12 cellular contexts compared by ENCODE assay signal in the genomic region with DNA sequence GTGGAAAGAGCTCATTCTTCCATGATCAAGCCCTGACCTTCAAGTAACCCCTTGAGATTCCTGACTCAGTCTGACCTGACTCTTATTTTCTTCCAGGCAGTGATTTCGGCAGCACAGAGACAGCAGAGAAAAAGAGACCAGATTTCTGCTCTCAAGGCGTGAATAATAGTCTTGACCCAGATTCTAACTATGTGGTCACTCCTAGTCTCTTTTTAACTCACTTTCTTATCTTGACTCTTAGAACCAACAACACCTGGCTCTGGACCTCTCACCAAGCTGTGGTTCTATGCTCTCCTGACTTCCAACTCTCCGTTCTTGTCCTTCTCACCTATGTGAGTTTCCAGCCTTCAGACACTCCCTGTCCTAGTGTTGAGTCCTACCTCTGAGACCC. TPM values are rescaled to one million over a fixed set of nuclear protein-coding genes. Genes with fewer than 3 reads are reported as not detected.
DNase-seq lines count a peak whose midpoint lies in the region; ATAC-seq and TF ChIP-seq lines count a peak whose summit lies in the region.
"Had no signal": no experiment of that assay in that cellular context is flagged by ENCODE, and none has a peak within 500 bp of the region (broad histone marks: within the 10 kb centered on the region; RNA-seq: fewer than 3 reads in every experiment).

No MANE protein-coding gene starts in this region.

- H2AFZ ChIP-seq in PC-3 (ENCODE audit: low read length), result no peak overlapping the region

- no peak for ATAC-seq in natural killer cell treated with Interleukin-12 subunit alpha and Interleukin-12 subunit beta and Interleukin-15 and Interleukin-18, amount 100 ng/mL, for 72 hours
- ATAC-seq in natural killer cell, result no peak
- ATAC-seq in PC-3, result no peak
- peak; percentile 42 for ATAC-seq in left lung

- no peak for DNase-seq in natural killer cell treated with Interleukin-12 subunit alpha and Interleukin-12 subunit beta and Interleukin-15 and Interleukin-18, amount 100 ng/mL, for 72 hours (ENCODE audit: low spot score)
- DNase-seq in natural killer cell (no peak), PC-3 (no peak), left lung (no peak), ureter (ENCODE audit: low spot score) (no peak), NCI-H187 treated with DMSO at 0.1 percent for 48 hours (lab: John Stamatoyannopoulos, UW) (no peak), DMS153 (lab: John Stamatoyannopoulos, UW) (no peak)
- no peak for DNase-seq in activated CD4-positive, CD25-positive, alpha-beta regulatory T cell treated with anti-CD3 and anti-CD28 coated beads, Interleukin-2, amount 50 U/mL, for 72 hours
- DNase-seq: MV-4-11; stimulated activated CD4-positive, alpha-beta T cell treated with anti-CD3 and anti-CD28 coated beads, Interleukin-2, amount 100 ng/mL, for 24 hours had no signal

- TF ChIP-seq CTCF in natural killer cell (IDR thresholded peaks at IDR 0.05) (no peak), PC-3 (conservative IDR thresholded peaks at IDR 0.05; ENCODE audit: low read depth, low read length) (no peak), left lung (IDR thresholded peaks at IDR 0.05) (no peak)

- CTCF ChIA-PET in PC-3 (lab: Charles Lee), result no interaction called here

- H3K27me3 ChIP-seq in PC-3 (ENCODE audit: low read length) (no peaks in the 10 kb centered on the region), left lung (no peaks in the 10 kb centered on the region)

- no peaks in the 10 kb centered on the region for H3K27me3 Mint-ChIP-seq in natural killer cell treated with Interleukin-12 subunit alpha and Interleukin-12 subunit beta and Interleukin-15 and Interleukin-18, amount 100 ng/mL, for 72 hours
- no peaks in the 10 kb centered on the region for H3K27me3 Mint-ChIP-seq in natural killer cell (ENCODE audit: low read depth in 2 of 2)

- H3K79me2 ChIP-seq in PC-3 (ENCODE audit: low read length), result no peaks in the 10 kb centered on the region

- H3K4me1 ChIP-seq in PC-3 (ENCODE audit: insufficient read depth, low read length) (peaks cover 26% of the 10 kb centered on the region), left lung (peaks cover 5% of the 10 kb centered on the region in 2 donors)

- H4K20me1 ChIP-seq in PC-3 (ENCODE audit: low read length), result no peaks in the 10 kb centered on the region

- H3K36me3 ChIP-seq in PC-3 (ENCODE audit: low read depth, low read length), result no peaks in the 10 kb centered on the region
- no peaks in the 10 kb centered on the region for H3K36me3 ChIP-seq in left lung

- H3K4me3 Mint-ChIP-seq in natural killer cell treated with Interleukin-12 subunit alpha and Interleukin-12 subunit beta and Interleukin-15 and Interleukin-18, amount 100 ng/mL, for 72 hours, result peak overlapping the region; percentile 28
- H3K4me3 Mint-ChIP-seq in natural killer cell, result no peak overlapping the region

- no peak overlapping the region; the same call in 1 of the 2 replicates for H3K9ac ChIP-seq in PC-3 (ENCODE audit: low read length)

- no peak overlapping the region for H3K4me2 ChIP-seq in PC-3 (ENCODE audit: low read length)

- POLR2A ChIA-PET in PC-3 (lab: Charles Lee; ENCODE audit: unreplicated experiment), result no interaction called here

- peak overlapping the region; percentile 12 to 24 for H3K27ac Mint-ChIP-seq in natural killer cell treated with Interleukin-12 subunit alpha and Interleukin-12 subunit beta and Interleukin-15 and Interleukin-18, amount 100 ng/mL, for 72 hours
- H3K27ac Mint-ChIP-seq in natural killer cell, result no peak overlapping the region

- H3K9me2 ChIP-seq in PC-3 (replicated peaks; ENCODE audit: low read length), result no peaks in the 10 kb centered on the region

- H3K4me3 ChIP-seq in PC-3 (ENCODE audit: low read length) (no peak overlapping the region), left lung (no peak overlapping the region)
- H3K4me3 ChIP-seq: lung had no signal

- no peaks in the 10 kb centered on the region for H3F3A ChIP-seq in PC-3 (ENCODE audit: low read length, unreplicated experiment)

- no peaks in the 10 kb centered on the region for H3K36me3 Mint-ChIP-seq in natural killer cell treated with Interleukin-12 subunit alpha and Interleukin-12 subunit beta and Interleukin-15 and Interleukin-18, amount 100 ng/mL, for 72 hours
- H3K36me3 Mint-ChIP-seq in natural killer cell, result no peaks in the 10 kb centered on the region

- H3K4me1 Mint-ChIP-seq in natural killer cell treated with Interleukin-12 subunit alpha and Interleukin-12 subunit beta and Interleukin-15 and Interleukin-18, amount 100 ng/mL, for 72 hours (ENCODE audit: low read depth in 2 of 2), result peaks cover 37 to 48% of the 10 kb centered on the region in 2 donors
- peaks cover 40% of the 10 kb centered on the region in 2 donors for H3K4me1 Mint-ChIP-seq in natural killer cell

- H3K27ac ChIP-seq in PC-3 (ENCODE audit: low read length) (peak overlapping the region; percentile 72), left lung (peak overlapping the region; percentile 17 to 45)
- H3K27ac ChIP-seq: HL-60 had no signal

- intact Hi-C loops in natural killer cell (cut with micrococcal nuclease), result no loop called here
- intact Hi-C loops in PC-3 (cut with micrococcal nuclease), result no loop called here
- intact Hi-C loops in left lung (cut with DNase I), result no loop called here

- H3K9me3 ChIP-seq in PC-3 (ENCODE audit: low read length), result no peaks in the 10 kb centered on the region
- H3K9me3 ChIP-seq in left lung, result no peaks in the 10 kb centered on the region

- peaks cover 6% of the 10 kb centered on the region for H3K9me3 Mint-ChIP-seq in natural killer cell treated with Interleukin-12 subunit alpha and Interleukin-12 subunit beta and Interleukin-15 and Interleukin-18, amount 100 ng/mL, for 72 hours
- H3K9me3 Mint-ChIP-seq in natural killer cell, result no peaks in the 10 kb centered on the region

- no TSS peak for BruUV-seq in PC-3 (replicated peaks; lab: Mats Ljungman, UMichigan)

RNA-seq across cellular contexts. Expression of gene KDM7A, which starts 36.9 kb away (rescaled TPM):
- total RNA-seq in natural killer cell treated with Interleukin-12 subunit alpha and Interleukin-12 subunit beta and Interleukin-15 and Interleukin-18, amount 100 ng/mL, for 72 hours, result 10 to 100 TPM; 12.6 to 14.5 TPM
- 10 to 100 TPM; 25.2 to 38.1 (median 36.1) TPM for total RNA-seq in natural killer cell
- total RNA-seq in PC-3 (2014; rRNA removed), result 2.8 and 3.2 TPM in 2 replicates
- total RNA-seq in left lung, result 10 to 100 TPM; 13.2 to 20.0 TPM
- 17.7 TPM for total RNA-seq in ureter

Comparison
In these comparisons a context has a peak if more than half of its experiments do, and no peak if none do; other contexts are left out.
1. H3K27ac Mint-ChIP-seq: peak in natural killer cell treated with Interleukin-12 subunit alpha and Interleukin-12 subunit beta and Interleukin-15 and Interleukin-18, amount 100 ng/mL, for 72 hours (2 of 2); none in natural killer cell (0 of 2).